1 cellular context compared by ENCODE assay signal in the genomic region with DNA sequence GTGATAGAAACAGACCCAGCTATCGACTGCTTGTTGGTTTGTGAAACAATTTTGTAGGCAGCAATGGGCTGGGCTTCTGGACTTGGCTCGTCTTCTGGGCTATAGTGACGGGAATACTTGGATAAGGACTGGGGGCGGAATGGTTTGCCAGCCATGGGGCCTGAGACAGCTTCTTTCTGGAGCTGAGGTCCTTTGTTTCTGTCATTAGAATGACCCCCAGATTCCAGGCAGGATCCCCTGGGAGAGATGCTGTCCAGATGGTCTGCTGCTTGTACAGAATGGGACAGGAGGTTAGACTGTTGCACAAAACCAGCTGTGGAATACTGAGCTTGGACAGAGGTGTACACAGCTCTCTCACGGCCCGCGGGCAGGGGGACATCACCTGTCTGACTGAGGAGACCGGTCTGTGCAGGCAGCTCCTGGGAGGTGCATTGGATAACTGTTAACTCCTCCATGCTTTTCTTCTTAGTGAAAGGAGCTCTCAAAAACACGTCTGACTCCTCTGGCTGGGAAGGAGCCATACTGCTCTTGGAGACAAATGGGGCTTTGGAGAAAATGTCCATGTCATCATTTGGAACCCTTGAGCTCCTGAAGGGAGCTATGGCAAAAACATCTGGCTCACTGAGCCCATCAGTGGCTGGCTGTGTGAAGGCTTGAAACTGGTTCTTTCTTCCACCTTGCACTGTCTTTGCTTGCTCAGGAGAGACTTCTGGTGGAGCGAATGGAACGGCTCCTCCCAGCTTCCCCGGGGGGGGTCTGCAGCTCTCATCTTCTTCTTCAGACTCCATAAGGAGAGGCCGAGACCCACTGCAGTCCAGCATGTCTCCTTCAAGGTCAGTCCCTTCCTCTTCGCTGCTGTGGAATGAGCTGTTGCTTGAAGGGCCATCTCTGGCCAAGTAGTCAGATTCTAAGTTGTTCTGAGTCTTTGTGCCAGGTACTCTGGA.
TF ChIP-seq lines count a peak whose summit lies in the region.

No MANE protein-coding gene starts in this region.

TF ChIP-seq in IMR-90, 13 proteins besides CTCF, POLR2A, EP300 and RAD21 (continued from another document):
- TF ChIP-seq, protein P1, sequence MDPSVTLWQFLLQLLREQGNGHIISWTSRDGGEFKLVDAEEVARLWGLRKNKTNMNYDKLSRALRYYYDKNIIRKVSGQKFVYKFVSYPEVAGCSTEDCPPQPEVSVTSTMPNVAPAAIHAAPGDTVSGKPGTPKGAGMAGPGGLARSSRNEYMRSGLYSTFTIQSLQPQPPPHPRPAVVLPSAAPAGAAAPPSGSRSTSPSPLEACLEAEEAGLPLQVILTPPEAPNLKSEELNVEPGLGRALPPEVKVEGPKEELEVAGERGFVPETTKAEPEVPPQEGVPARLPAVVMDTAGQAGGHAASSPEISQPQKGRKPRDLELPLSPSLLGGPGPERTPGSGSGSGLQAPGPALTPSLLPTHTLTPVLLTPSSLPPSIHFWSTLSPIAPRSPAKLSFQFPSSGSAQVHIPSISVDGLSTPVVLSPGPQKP (IDR thresholded peaks at IDR 0.05; ENCODE audit: borderline replicate concordance, low read depth, low read length), result no peak
- TF ChIP-seq MXI1 (IDR thresholded peaks at IDR 0.05; ENCODE audit: borderline replicate concordance, low read depth, low read length) (no peak), BHLHE40 (IDR thresholded peaks at IDR 0.05; ENCODE audit: low read depth, low read length) (no peak), CEBPB (IDR thresholded peaks at IDR 0.05; ENCODE audit: low read depth, low read length) (no peak), NFE2L2 (IDR thresholded peaks at IDR 0.05; ENCODE audit: low read depth, low read length) (no peak), CHD1 (IDR thresholded peaks at IDR 0.05; ENCODE audit: low read depth, low read length) (no peak), MAZ (IDR thresholded peaks at IDR 0.05; ENCODE audit: borderline replicate concordance, low read depth, low read length) (no peak), SMC3 (IDR thresholded peaks at IDR 0.05; ENCODE audit: low read depth, low read length) (no peak)
- TF ChIP-seq, protein P2, sequence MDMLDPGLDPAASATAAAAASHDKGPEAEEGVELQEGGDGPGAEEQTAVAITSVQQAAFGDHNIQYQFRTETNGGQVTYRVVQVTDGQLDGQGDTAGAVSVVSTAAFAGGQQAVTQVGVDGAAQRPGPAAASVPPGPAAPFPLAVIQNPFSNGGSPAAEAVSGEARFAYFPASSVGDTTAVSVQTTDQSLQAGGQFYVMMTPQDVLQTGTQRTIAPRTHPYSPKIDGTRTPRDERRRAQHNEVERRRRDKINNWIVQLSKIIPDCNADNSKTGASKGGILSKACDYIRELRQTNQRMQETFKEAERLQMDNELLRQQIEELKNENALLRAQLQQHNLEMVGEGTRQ (IDR thresholded peaks at IDR 0.05; ENCODE audit: low read depth, low read length), result no peak
